17 cellular contexts compared by ENCODE assay signal in the genomic region with DNA sequence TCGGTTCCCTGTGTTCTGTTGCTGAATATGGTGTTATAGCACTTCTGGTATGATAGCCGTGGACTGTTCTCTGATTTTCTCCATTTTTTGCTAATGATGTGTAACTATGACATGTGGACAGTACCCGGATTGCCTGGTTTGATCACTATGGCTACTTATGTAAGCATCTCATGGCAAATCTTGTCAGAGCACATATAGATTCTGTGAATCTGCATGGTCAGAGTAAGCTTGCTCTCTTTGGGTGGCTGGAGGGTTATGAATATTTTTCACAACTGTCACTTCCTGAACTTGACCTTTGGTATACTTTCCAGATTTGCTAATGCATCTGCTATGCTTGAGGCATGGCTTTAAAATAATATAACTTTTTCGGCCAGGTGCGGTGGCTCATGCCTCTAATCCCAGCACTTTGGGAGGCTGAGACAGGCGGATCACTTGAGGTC. TPM values are rescaled to one million over a fixed set of nuclear protein-coding genes. Genes with fewer than 3 reads are reported as not detected.
DNase-seq lines count a peak whose midpoint lies in the region; ATAC-seq, FAIRE-seq and TF ChIP-seq lines count a peak whose summit lies in the region.
"Had no signal": no experiment of that assay in that cellular context is flagged by ENCODE, and none has a peak within 500 bp of the region (broad histone marks: within the 10 kb centered on the region; RNA-seq: fewer than 3 reads in every experiment).

No MANE protein-coding gene starts in this region.

- H3K4me2 ChIP-seq in skeletal muscle satellite cell (ENCODE audit: low read length): peak overlapping the region; percentile 60
- H3K4me2 ChIP-seq: hepatocyte had no signal

- H3K27ac Mint-ChIP-seq in stimulated activated memory B cell treated with anti-CD40 and anti-IgM and Interleukin-4, amounts not matched to agents 10 μg/mL and 1 μg/mL and 100 μg/mL, for 72 hours: no peak overlapping the region
- H3K27ac Mint-ChIP-seq: H9; T-helper 1 cell treated with Interleukin-12 subunit alpha and Interleukin-12 subunit beta and Interleukin-4 antibody, amounts not matched to agents 30 μg/mL and 1 μg/mL, for 36 hours had no signal

- H3K36me3 Mint-ChIP-seq in stimulated activated memory B cell treated with anti-CD40 and anti-IgM and Interleukin-4, amounts not matched to agents 10 μg/mL and 1 μg/mL and 100 μg/mL, for 72 hours: peaks cover 10% of the 10 kb centered on the region

- CTCF ChIA-PET in RWPE1 (lab: Yijun Ruan, JAX): no interaction called here

- H3K9me3 ChIP-seq in skeletal muscle satellite cell (replicated peaks; ENCODE audit: low read length): no peaks in the 10 kb centered on the region
- H3K9me3 ChIP-seq: tibial artery had no signal

- peaks cover 20% of the 10 kb centered on the region for H3K4me1 ChIP-seq in skeletal muscle satellite cell (ENCODE audit: control insufficient read depth, insufficient read depth, low read length)
- H3K4me1 ChIP-seq: tibial artery had no signal

- peaks cover 12% of the 10 kb centered on the region for H3K9me3 Mint-ChIP-seq in stimulated activated memory B cell treated with anti-CD40 and anti-IgM and Interleukin-4, amounts not matched to agents 10 μg/mL and 1 μg/mL and 100 μg/mL, for 72 hours
- H3K9me3 Mint-ChIP-seq: H9; T-helper 1 cell treated with Interleukin-12 subunit alpha and Interleukin-12 subunit beta and Interleukin-4 antibody, amounts not matched to agents 30 μg/mL and 1 μg/mL, for 36 hours had no signal

- H3K4me3 ChIP-seq in skeletal muscle satellite cell (ENCODE audit: low read length): peak overlapping the region; percentile 2
- H3K4me3 ChIP-seq: hepatocyte, tibial artery had no signal

- H3K27ac ChIP-seq in RWPE1: 0 out of 2 replicates have a peak overlapping the region, but pooled peaks have one; percentile 15
- H3K27ac ChIP-seq: hepatocyte, tibial artery had no signal

- H3K27me3 Mint-ChIP-seq in stimulated activated memory B cell treated with anti-CD40 and anti-IgM and Interleukin-4, amounts not matched to agents 10 μg/mL and 1 μg/mL and 100 μg/mL, for 72 hours: no peaks in the 10 kb centered on the region

- H3K36me3 ChIP-seq in skeletal muscle satellite cell (ENCODE audit: insufficient read depth, low read length): no peaks in the 10 kb centered on the region
- H3K36me3 ChIP-seq: tibial artery had no signal

- H3K9ac ChIP-seq in skeletal muscle satellite cell (ENCODE audit: low read depth, low read length): peak overlapping the region; percentile 69

- peaks cover 68% of the 10 kb centered on the region for H3K4me1 Mint-ChIP-seq in stimulated activated memory B cell treated with anti-CD40 and anti-IgM and Interleukin-4, amounts not matched to agents 10 μg/mL and 1 μg/mL and 100 μg/mL, for 72 hours

- DNase-seq in GM19239 (ENCODE audit: insufficient read length, low spot score) (no peak), RWPE1 (ENCODE audit: low spot score) (peak; percentile 52), NCI-H1048 (lab: John Stamatoyannopoulos, UW) (no peak)
- no peak for DNase-seq in activated CD4-positive, CD25-positive, alpha-beta regulatory T cell treated with anti-CD3 and anti-CD28 coated beads, Interleukin-2, amount 50 U/mL, for 72 hours
- DNase-seq: activated CD4-positive, alpha-beta T cell treated with anti-CD3 and anti-CD28 coated beads, Interleukin-2, amount 50 U/mL, for 1 hour; activated effector memory CD4-positive, alpha-beta T cell treated with anti-CD3 and anti-CD28 coated beads, Interleukin-2, amount 50 U/mL, for 16 hours; cerebellar nuclear complex; DMS 273 treated with DMSO at 0.1 percent for 48 hours; H9; NCI-H187; nucleus accumbens; tibial artery had no signal

- POLR2A ChIA-PET in RWPE1 (lab: Yijun Ruan, JAX; ENCODE audit: low non-redundant PET): no interaction called here

- H3K4me3 Mint-ChIP-seq in stimulated activated memory B cell treated with anti-CD40 and anti-IgM and Interleukin-4, amounts not matched to agents 10 μg/mL and 1 μg/mL and 100 μg/mL, for 72 hours: no peak overlapping the region
- H3K4me3 Mint-ChIP-seq: H9; T-helper 1 cell treated with Interleukin-12 subunit alpha and Interleukin-12 subunit beta and Interleukin-4 antibody, amounts not matched to agents 30 μg/mL and 1 μg/mL, for 36 hours had no signal

- FAIRE-seq in GM19239 (lab: Jason Lieb, UNC): peak; percentile 66

- TF ChIP-seq CTCF in RWPE1 (conservative IDR thresholded peaks at IDR 0.05; ENCODE audit: low read depth): no peak

- ATAC-seq in esophagus mucosa: peak; percentile 67
- ATAC-seq in stimulated activated memory B cell treated with anti-CD40 and anti-IgM and Interleukin-4, amounts not matched to agents 10 μg/mL and 1 μg/mL and 100 μg/mL, for 72 hours: no peak

- no peaks in the 10 kb centered on the region for H3K27me3 ChIP-seq in skeletal muscle satellite cell (ENCODE audit: control insufficient read depth, insufficient read depth, low read length)
- H3K27me3 ChIP-seq: hepatocyte, tibial artery had no signal

RNA-seq across cellular contexts. Expression of a gene that starts 36.8 kb away (rescaled TPM):
- 37.7 TPM for total RNA-seq in esophagus mucosa
- 19.7 and 23.6 TPM in 2 replicates for total RNA-seq in skeletal muscle satellite cell (2012; rRNA removed)
